In genomic region chr19:45954132-45954531, GRCh38 we compare ENCODE assay signal across 19 cellular contexts. TPM values are rescaled to one million over a fixed set of nuclear protein-coding genes. Genes with fewer than 3 reads are reported as not detected.
A peak's percentile ranks its signal among the peaks of the same experiment; 100 is the strongest.
DNase-seq lines count a peak whose midpoint lies in the region; ATAC-seq and TF ChIP-seq lines count a peak whose summit lies in the region.
"Had no signal": no experiment of that assay in that cellular context is flagged by ENCODE, and none has a peak within 500 bp of the region (broad histone marks: within the 10 kb centered on the region; RNA-seq: fewer than 3 reads in every experiment).

No MANE protein-coding gene starts in this region.

- no peak for TF ChIP-seq POLR2A in upper lobe of left lung (IDR thresholded peaks at IDR 0.05)

- H3K27ac Mint-ChIP-seq in endodermal cell, result no peak overlapping the region
- no peak overlapping the region for H3K27ac Mint-ChIP-seq in activated T-cell treated with anti-CD3 and anti-CD28 coated beads, Interleukin-2, amount 50 U/mL, for 24 hours
- H3K27ac Mint-ChIP-seq: mesothelial cell of epicardium; T-helper 2 cell treated with Interferon-gamma antibody and Interleukin-4, amounts not matched to agents 5 μg/mL and 100 μg/mL, for 36 hours had no signal

- intact Hi-C loops in heart right ventricle (cut with DNase I) (no loop called here), left ventricle myocardium superior (cut with micrococcal nuclease) (no loop called here), mammary epithelial cell (cut with micrococcal nuclease) (no loop called here)

- no peak overlapping the region for H2AFZ ChIP-seq in mammary epithelial cell (ENCODE audit: low read depth, low read length)

- in situ Hi-C loops in mammary epithelial cell (cut with MboI; ENCODE audit: low sequenced_read_pairs in 2 of 2), result no loop called here

- H3K9ac ChIP-seq in endodermal cell (ENCODE audit: extremely low read depth, low read length, poor library complexity, severe bottlenecking), result no peak overlapping the region
- no peak overlapping the region for H3K9ac ChIP-seq in mammary epithelial cell (ENCODE audit: insufficient read depth, low read length)

- no peak for TF ChIP-seq EP300 in upper lobe of left lung (IDR thresholded peaks at IDR 0.05)

- H4K20me1 ChIP-seq in mammary epithelial cell (ENCODE audit: insufficient read depth, low read length), result no peaks in the 10 kb centered on the region

- H3K4me3 Mint-ChIP-seq in endodermal cell, result no peak overlapping the region
- no peak overlapping the region for H3K4me3 Mint-ChIP-seq in activated T-cell treated with anti-CD3 and anti-CD28 coated beads, Interleukin-2, amount 50 U/mL, for 24 hours
- H3K4me3 Mint-ChIP-seq: mesothelial cell of epicardium had no signal

- H3K27ac ChIP-seq in heart right ventricle (peak overlapping the region in 8 of 10 donors; percentile 2 to 61 (median 37)), endodermal cell (ENCODE audit: low read depth, low read length) (peak overlapping the region; percentile 93), upper lobe of left lung (peak overlapping the region; percentile 36 to 81 (median 76)), mammary epithelial cell (ENCODE audit: insufficient read depth, low read depth, low read length) (no peak overlapping the region)
- H3K27ac ChIP-seq: esophagus muscularis mucosa, neutrophil had no signal

- no peak for ATAC-seq in heart right ventricle
- no peak for ATAC-seq in left ventricle myocardium superior
- ATAC-seq in upper lobe of left lung (ENCODE audit: low FRiP score in 2 of 2), result peak in 1 of 2 donors; percentile 2

- dilution Hi-C loops in mammary epithelial cell (cut with HindIII; ENCODE audit: low sequenced_read_pairs), result no loop called here

- no peak overlapping the region for H3K4me2 ChIP-seq in mammary epithelial cell (ENCODE audit: insufficient read depth, low read depth, low read length)

- no peaks in the 10 kb centered on the region for H3K9me3 Mint-ChIP-seq in endodermal cell
- no peaks in the 10 kb centered on the region for H3K9me3 Mint-ChIP-seq in activated T-cell treated with anti-CD3 and anti-CD28 coated beads, Interleukin-2, amount 50 U/mL, for 24 hours
- H3K9me3 Mint-ChIP-seq: mesothelial cell of epicardium had no signal

- peaks cover 0 to 33% (median 0%) of the 10 kb centered on the region in 9 donors for H3K36me3 ChIP-seq in heart right ventricle
- H3K36me3 ChIP-seq in endodermal cell (ENCODE audit: control insufficient read depth, insufficient read depth, low read length), result no peaks in the 10 kb centered on the region
- H3K36me3 ChIP-seq in upper lobe of left lung, result peaks cover 0 to 21% (median 0%) of the 10 kb centered on the region in 4 donors
- H3K36me3 ChIP-seq in mammary epithelial cell (ENCODE audit: insufficient read depth, low read length), result no peaks in the 10 kb centered on the region
- H3K36me3 ChIP-seq: neutrophil, right atrium auricular region had no signal

- peaks cover 2% of the 10 kb centered on the region for H3K4me1 Mint-ChIP-seq in endodermal cell
- H3K4me1 Mint-ChIP-seq in activated T-cell treated with anti-CD3 and anti-CD28 coated beads, Interleukin-2, amount 50 U/mL, for 24 hours (ENCODE audit: low read depth), result peaks cover 12% of the 10 kb centered on the region

- no TSS peak for BruUV-seq in mammary epithelial cell (replicated peaks; lab: Mats Ljungman, UMichigan)

- peaks cover 13 to 52% (median 45%) of the 10 kb centered on the region in 9 donors for H3K4me1 ChIP-seq in heart right ventricle
- H3K4me1 ChIP-seq in endodermal cell (ENCODE audit: control insufficient read depth, insufficient read depth, low read length), result no peaks in the 10 kb centered on the region
- peaks cover 34 to 48% (median 39%) of the 10 kb centered on the region in 4 donors for H3K4me1 ChIP-seq in upper lobe of left lung
- peaks cover 24% of the 10 kb centered on the region for H3K4me1 ChIP-seq in mammary epithelial cell (ENCODE audit: insufficient read depth, low read length)
- H3K4me1 ChIP-seq: Caco-2 had no signal

- DNase-seq in heart right ventricle (no peak), left ventricle myocardium superior (no peak), SK-N-DZ (ENCODE audit: low spot score) (peak; percentile 87), endodermal cell (no peak), upper lobe of left lung (no peak), epidermal melanocyte (ENCODE audit: insufficient read length, low spot score) (no peak), mammary epithelial cell (no peak)
- DNase-seq in activated T-cell treated with anti-CD3 and anti-CD28 coated beads, Interleukin-2, amount 50 U/mL, for 24 hours, result no peak
- DNase-seq: activated naive CD4-positive, alpha-beta T cell; Caco-2; H9; NCI-H2081; SIG-M5 had no signal

- H3K9me3 ChIP-seq in heart right ventricle, result no peaks in the 10 kb centered on the region
- H3K9me3 ChIP-seq in endodermal cell (ENCODE audit: control insufficient read depth, low read length), result no peaks in the 10 kb centered on the region
- H3K9me3 ChIP-seq in upper lobe of left lung, result no peaks in the 10 kb centered on the region
- H3K9me3 ChIP-seq in mammary epithelial cell (replicated peaks; ENCODE audit: insufficient read depth, low read length), result no peaks in the 10 kb centered on the region
- H3K9me3 ChIP-seq: Caco-2, esophagus muscularis mucosa, neutrophil, right atrium auricular region had no signal

- CTCF ChIA-PET in mammary epithelial cell (lab: Charles Lee; ENCODE audit: low non-redundant PET), result no interaction called here

- H3K79me2 ChIP-seq in mammary epithelial cell (ENCODE audit: insufficient read depth, low read length), result no peaks in the 10 kb centered on the region

- H3K27me3 ChIP-seq in heart right ventricle (peaks cover 0 to 48% (median 22%) of the 10 kb centered on the region in 7 donors), endodermal cell (ENCODE audit: control insufficient read depth, insufficient read depth, low read length, poor library complexity, severe bottlenecking) (peaks cover 19% of the 10 kb centered on the region), upper lobe of left lung (no peaks in the 10 kb centered on the region), mammary epithelial cell (ENCODE audit: insufficient read depth, low read length) (no peaks in the 10 kb centered on the region)
- H3K27me3 ChIP-seq: right atrium auricular region had no signal

- H3K36me3 Mint-ChIP-seq in endodermal cell (ENCODE audit: low read depth), result no peaks in the 10 kb centered on the region
- H3K36me3 Mint-ChIP-seq in activated T-cell treated with anti-CD3 and anti-CD28 coated beads, Interleukin-2, amount 50 U/mL, for 24 hours (ENCODE audit: low read depth), result no peaks in the 10 kb centered on the region
- H3K36me3 Mint-ChIP-seq: mesothelial cell of epicardium had no signal

- TF ChIP-seq CTCF in heart right ventricle (IDR thresholded peaks at IDR 0.05) (no peak), endodermal cell (conservative IDR thresholded peaks at IDR 0.05) (no peak), upper lobe of left lung (IDR thresholded peaks at IDR 0.05) (no peak), mammary epithelial cell (conservative IDR thresholded peaks at IDR 0.05 in 1 of 2, IDR thresholded peaks at IDR 0.05 in 1 of 2; ENCODE audit: extremely low read depth in 1 of 2, insufficient read depth in 1 of 2, low read depth in 1 of 2, low read length in 2 of 2) (no peak)

- peaks cover 72% of the 10 kb centered on the region for H3K27me3 Mint-ChIP-seq in endodermal cell (ENCODE audit: insufficient read depth)
- H3K27me3 Mint-ChIP-seq in activated T-cell treated with anti-CD3 and anti-CD28 coated beads, Interleukin-2, amount 50 U/mL, for 24 hours, result peaks cover 55% of the 10 kb centered on the region

- WGBS in heart right ventricle, 2 donors, result 20 to 24% methylated on average over 9 of the region's 9 CpGs
- 51 to 71% methylated on average over 3 to 9 of the region's 9 CpGs for WGBS in endodermal cell (ENCODE audit: insufficient coverage in 1 of 2, insufficient read length in 1 of 2), 2 experiments
- 23 to 24% methylated on average over 5 to 9 of the region's 9 CpGs for WGBS in upper lobe of left lung, 2 donors
- WGBS in mammary epithelial cell (ENCODE audit: low coverage, missing lambda C conversion rate), result 94% methylated on average over 3 of the region's 9 CpGs

- H3K4me3 ChIP-seq in heart right ventricle, result no peak overlapping the region
- H3K4me3 ChIP-seq in endodermal cell (ENCODE audit: low read length), result no peak overlapping the region
- H3K4me3 ChIP-seq in upper lobe of left lung, result no peak overlapping the region
- no peak overlapping the region for H3K4me3 ChIP-seq in mammary epithelial cell (replicated peaks in 1 of 3; ENCODE audit: insufficient read depth in 1 of 3, low read depth in 2 of 3, low read length in 3 of 3)
- H3K4me3 ChIP-seq: esophagus muscularis mucosa, right atrium auricular region had no signal

RNA-seq across cellular contexts. Expression of gene NOVA2, which starts 19.5 kb away (rescaled TPM):
- total RNA-seq in heart right ventricle (1 to 10 TPM; 4.4 to 7.8 (median 5.9) TPM), left ventricle myocardium superior (5.9 TPM), endodermal cell (under 1 TPM; 0.64 to 0.91 TPM), upper lobe of left lung (10 to 100 TPM in 4 of 6 donors, 1 to 10 TPM in 2; 4.7 to 19.0 (median 13.9) TPM), mammary epithelial cell (not detected)
- polyA plus RNA-seq in heart right ventricle (1 to 10 TPM; 1.6 to 8.2 TPM), mammary epithelial cell (0.01 TPM)
- polyA plus RNA-seq in SK-N-DZ (2014; cell fraction: cytosol; rRNA removed), result 2.9 and 3.0 TPM in 2 replicates
- polyA plus RNA-seq in SK-N-DZ (2014; cell fraction: nucleus; rRNA removed), result 1.1 and 3.3 TPM in 2 replicates
- polyA plus RNA-seq in endodermal cell (2013, experiment 1 of 2), result 25.8 TPM
- polyA plus RNA-seq in endodermal cell (2013, experiment 2 of 2), result 23.3 TPM
- not detected for polyA minus RNA-seq in mammary epithelial cell

RNA-seq across cellular contexts. Expression of gene NANOS2, which starts 39.6 kb away (rescaled TPM):
- total RNA-seq in heart right ventricle (not detected), left ventricle myocardium superior (not detected), endodermal cell (not detected), upper lobe of left lung (not detected), mammary epithelial cell (not detected)
- polyA plus RNA-seq in heart right ventricle (not detected), mammary epithelial cell (not detected)
- not detected in 2 replicates for polyA plus RNA-seq in SK-N-DZ (2014; cell fraction: cytosol; rRNA removed)
- not detected in 2 replicates for polyA plus RNA-seq in SK-N-DZ (2014; cell fraction: nucleus; rRNA removed)
- not detected for polyA plus RNA-seq in endodermal cell (2013, experiment 1 of 2)
- not detected for polyA plus RNA-seq in endodermal cell (2013, experiment 2 of 2)
- polyA minus RNA-seq in mammary epithelial cell, result not detected
- total RNA-seq: aorta, Caco-2, esophagus muscularis mucosa, H9, mesothelial cell of epicardium, right atrium auricular region had no signal
- polyA plus RNA-seq: aorta had no signal

RNA-seq across cellular contexts. Expression of gene CCDC61, which starts 41.1 kb away (rescaled TPM):
- total RNA-seq in heart right ventricle, result 10 to 100 TPM in 1 of 10 donors, 1 to 10 TPM in 9; 6.6 to 10.3 (median 8.3) TPM
- 10 to 100 TPM in 1 of 2 donors, 1 to 10 TPM in 1; 7.3 to 11.6 TPM for polyA plus RNA-seq in heart right ventricle
- 7.7 TPM for total RNA-seq in left ventricle myocardium superior
- 4.8 and 7.0 TPM in 2 replicates for polyA plus RNA-seq in SK-N-DZ (2014; cell fraction: cytosol; rRNA removed)
- 17.0 and 17.9 TPM in 2 replicates for polyA plus RNA-seq in SK-N-DZ (2014; cell fraction: nucleus; rRNA removed)
- 10 to 100 TPM; 23.2 to 23.6 TPM for total RNA-seq in endodermal cell
- 12.8 TPM for polyA plus RNA-seq in endodermal cell (2013, experiment 1 of 2)
- 9.6 TPM for polyA plus RNA-seq in endodermal cell (2013, experiment 2 of 2)
- 10 to 100 TPM in 5 of 6 donors, 1 to 10 TPM in 1; 5.9 to 28.3 (median 20.3) TPM for total RNA-seq in upper lobe of left lung
- 10 to 100 TPM in 1 of 2 donors, 1 to 10 TPM in 1; 3.3 to 14.8 TPM for total RNA-seq in mammary epithelial cell
- polyA plus RNA-seq in mammary epithelial cell, result 6.4 TPM
- polyA minus RNA-seq in mammary epithelial cell, result 1.7 TPM

RNA-seq across cellular contexts. Expression of gene MYPOP, which starts 51.7 kb away (rescaled TPM):
- 10 to 100 TPM in 6 of 10 donors, 1 to 10 TPM in 4; 8.1 to 17.0 (median 10.3) TPM for total RNA-seq in heart right ventricle
- 1 to 10 TPM; 7.1 to 8.9 TPM for polyA plus RNA-seq in heart right ventricle
- 18.5 TPM for total RNA-seq in left ventricle myocardium superior
- polyA plus RNA-seq in SK-N-DZ (2014; cell fraction: cytosol; rRNA removed), result 0.79 and 1.1 TPM in 2 replicates
- polyA plus RNA-seq in SK-N-DZ (2014; cell fraction: nucleus; rRNA removed), result 0.52 and 0.67 TPM in 2 replicates
- 10 to 100 TPM; 13.6 to 19.9 TPM for total RNA-seq in endodermal cell
- polyA plus RNA-seq in endodermal cell (2013, experiment 1 of 2), result 9.8 TPM
- polyA plus RNA-seq in endodermal cell (2013, experiment 2 of 2), result 8.9 TPM
- 10 to 100 TPM in 2 of 6 donors, 1 to 10 TPM in 4; 2.3 to 13.6 (median 9.2) TPM for total RNA-seq in upper lobe of left lung
- 1 to 10 TPM; 1.8 to 8.9 TPM for total RNA-seq in mammary epithelial cell
- polyA plus RNA-seq in mammary epithelial cell, result 1.4 TPM
- 1.8 TPM for polyA minus RNA-seq in mammary epithelial cell
